ENCODE assay signal across 9 cellular contexts in the genomic region with DNA sequence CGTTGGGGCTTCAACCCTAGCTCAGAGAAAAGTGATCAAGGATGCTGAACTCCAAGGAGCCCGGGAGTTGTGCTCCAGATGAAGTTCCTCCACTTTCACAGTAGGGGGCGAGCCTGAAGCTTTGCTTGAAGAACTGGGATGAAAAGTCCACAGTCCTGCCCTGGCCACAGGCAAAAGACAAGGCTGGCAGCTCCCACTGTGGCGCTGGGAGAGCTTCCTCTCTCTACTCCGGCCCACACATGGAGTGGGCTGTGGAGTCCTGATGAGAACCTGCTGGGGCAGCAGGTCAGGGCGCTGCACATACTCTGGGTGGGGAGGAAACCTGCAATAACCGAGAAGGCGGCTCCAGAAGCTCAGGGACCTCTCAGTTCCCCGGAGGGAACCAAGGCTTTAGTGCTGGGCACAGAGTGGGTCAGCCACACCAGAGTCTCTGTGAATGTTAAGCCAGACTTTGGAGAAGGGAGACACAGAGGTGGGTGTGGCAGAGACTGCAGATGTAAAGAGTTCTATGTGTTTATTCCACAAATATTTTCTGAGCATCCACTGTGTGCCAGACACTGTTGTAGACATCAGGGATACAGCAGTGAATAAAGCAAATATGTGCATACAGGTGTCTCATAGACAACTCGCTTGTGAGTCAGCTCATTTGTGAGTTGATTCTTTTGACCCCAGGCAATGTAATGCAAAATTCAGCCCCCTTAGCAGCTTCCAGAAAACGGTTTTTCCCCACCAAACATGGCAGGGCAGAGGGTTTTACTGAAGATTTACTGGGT. TPM values are rescaled to one million over a fixed set of nuclear protein-coding genes. Genes with fewer than 3 reads are reported as not detected.
DNase-seq lines count a peak whose midpoint lies in the region; ATAC-seq, FAIRE-seq and TF ChIP-seq lines count a peak whose summit lies in the region.
"Had no signal": no experiment of that assay in that cellular context is flagged by ENCODE, and none has a peak within 500 bp of the region (broad histone marks: within the 10 kb centered on the region; RNA-seq: fewer than 3 reads in every experiment).

No MANE protein-coding gene starts in this region.

- peak in 1 of 2 donors; percentile 63 for TF ChIP-seq EP300 in tibial nerve (IDR thresholded peaks at IDR 0.05)

- H3K36me3 Mint-ChIP-seq in endodermal cell (ENCODE audit: low read depth) = no peaks in the 10 kb centered on the region
- H3K36me3 Mint-ChIP-seq: activated naive CD8-positive, alpha-beta T cell had no signal

- 48 to 58% methylated on average over 10 to 11 of the region's 11 CpGs for WGBS in endodermal cell (ENCODE audit: insufficient coverage in 1 of 2, insufficient read length in 1 of 2), 2 experiments
- 22 to 29% methylated on average over 7 to 11 of the region's 11 CpGs for WGBS in tibial nerve, 2 donors

- H3K27me3 Mint-ChIP-seq in endodermal cell (ENCODE audit: insufficient read depth) = peaks cover 11% of the 10 kb centered on the region

- no peak for ATAC-seq in HG03571 (IDR thresholded peaks at IDR 0.05; ENCODE audit: unreplicated experiment)

- H3K4me3 ChIP-seq in SJCRH30 = no peak overlapping the region
- H3K4me3 ChIP-seq in endodermal cell (ENCODE audit: low read length) = no peak overlapping the region
- no peak overlapping the region for H3K4me3 ChIP-seq in tibial nerve

- no peaks in the 10 kb centered on the region for H3K27me3 ChIP-seq in SJCRH30
- H3K27me3 ChIP-seq in endodermal cell (ENCODE audit: control insufficient read depth, insufficient read depth, low read length, poor library complexity, severe bottlenecking) = no peaks in the 10 kb centered on the region
- no peaks in the 10 kb centered on the region for H3K27me3 ChIP-seq in tibial nerve

- H3K4me1 ChIP-seq in SJCRH30 = peaks cover 7% of the 10 kb centered on the region; the same call in 1 of the 2 replicates
- no peaks in the 10 kb centered on the region for H3K4me1 ChIP-seq in endodermal cell (ENCODE audit: control insufficient read depth, insufficient read depth, low read length)
- peaks cover 0 to 39% (median 16%) of the 10 kb centered on the region in 4 donors for H3K4me1 ChIP-seq in tibial nerve

- H3K9me3 Mint-ChIP-seq in endodermal cell = no peaks in the 10 kb centered on the region

- H3K27ac Mint-ChIP-seq in endodermal cell = no peak overlapping the region
- H3K27ac Mint-ChIP-seq: activated naive CD8-positive, alpha-beta T cell had no signal

- peak; percentile 86 for TF ChIP-seq CTCF in endodermal cell (conservative IDR thresholded peaks at IDR 0.05)
- TF ChIP-seq CTCF in tibial nerve (IDR thresholded peaks at IDR 0.05) = peak; percentile 74 to 93 (median 88)

- no peak overlapping the region for H3K27ac ChIP-seq in SJCRH30
- no peak overlapping the region for H3K27ac ChIP-seq in endodermal cell (ENCODE audit: low read depth, low read length)
- peak overlapping the region; percentile 72 to 95 (median 84) for H3K27ac ChIP-seq in tibial nerve

- no peaks in the 10 kb centered on the region for H3K9me3 ChIP-seq in SJCRH30 (replicated peaks)
- H3K9me3 ChIP-seq in endodermal cell (ENCODE audit: control insufficient read depth, low read length) = no peaks in the 10 kb centered on the region
- no peaks in the 10 kb centered on the region for H3K9me3 ChIP-seq in tibial nerve

- TF ChIP-seq POLR2A in tibial nerve (IDR thresholded peaks at IDR 0.05) = no peak

- H3K4me1 Mint-ChIP-seq in endodermal cell = peaks cover 3% of the 10 kb centered on the region

- H3K36me3 ChIP-seq in SJCRH30 (no peaks in the 10 kb centered on the region), endodermal cell (ENCODE audit: control insufficient read depth, insufficient read depth, low read length) (no peaks in the 10 kb centered on the region), tibial nerve (no peaks in the 10 kb centered on the region)

- H3K4me3 Mint-ChIP-seq in endodermal cell = no peak overlapping the region
- H3K4me3 Mint-ChIP-seq: activated naive CD8-positive, alpha-beta T cell had no signal

- no peak for FAIRE-seq in HTR-8/SVneo (lab: Jason Lieb, UNC)

- DNase-seq in NCI-H2081 (lab: John Stamatoyannopoulos, UW) (peak; percentile 16 to 34), NCI-H2081 treated with DMSO at 0.1 percent for 48 hours (lab: John Stamatoyannopoulos, UW) (no peak), HTR-8/SVneo (ENCODE audit: insufficient read length, low spot score) (peak; percentile 82), SJCRH30 (peak; percentile 83 to 91), endodermal cell (peak; percentile 90), medulla oblongata (ENCODE audit: extremely low spot score) (peak; percentile 88), tibial nerve (ENCODE audit: low spot score in 2 of 2) (peak; percentile 57 to 62)

- no peak overlapping the region for H3K9ac ChIP-seq in endodermal cell (ENCODE audit: extremely low read depth, low read length, poor library complexity, severe bottlenecking)

RNA-seq across cellular contexts. Expression of gene MRPL33, which starts 48.0 kb away (rescaled TPM):
- total RNA-seq in SJCRH30 (2014; rRNA removed; shearing (Covaris generic)) = 180 and 212 TPM in 2 replicates
- 10 to 100 TPM; 69.5 to 80.6 TPM for total RNA-seq in endodermal cell
- polyA plus RNA-seq in endodermal cell (2013, experiment 1 of 2) = 111 TPM
- polyA plus RNA-seq in endodermal cell (2013, experiment 2 of 2) = 118 TPM
- total RNA-seq in tibial nerve = 100 to 1,000 TPM; 101 to 186 (median 119) TPM

RNA-seq across cellular contexts. Expression of gene SLC4A1AP, which starts 59.9 kb away (rescaled TPM):
- total RNA-seq in SJCRH30 (2014; rRNA removed; shearing (Covaris generic)) = 36.0 and 41.6 TPM in 2 replicates
- total RNA-seq in endodermal cell (10 to 100 TPM; 24.7 to 24.9 TPM), tibial nerve (10 to 100 TPM; 22.9 to 31.2 (median 28.6) TPM)
- 23.7 TPM for polyA plus RNA-seq in endodermal cell (2013, experiment 1 of 2)
- polyA plus RNA-seq in endodermal cell (2013, experiment 2 of 2) = 26.1 TPM

Comparison
In these comparisons a context has a peak if more than half of its experiments do, and no peak if none do; other contexts are left out.
1. H3K27ac ChIP-seq: peak in tibial nerve (4 of 4); none in SJCRH30 (single experiment) and endodermal cell (single experiment).